In the genomic region with DNA sequence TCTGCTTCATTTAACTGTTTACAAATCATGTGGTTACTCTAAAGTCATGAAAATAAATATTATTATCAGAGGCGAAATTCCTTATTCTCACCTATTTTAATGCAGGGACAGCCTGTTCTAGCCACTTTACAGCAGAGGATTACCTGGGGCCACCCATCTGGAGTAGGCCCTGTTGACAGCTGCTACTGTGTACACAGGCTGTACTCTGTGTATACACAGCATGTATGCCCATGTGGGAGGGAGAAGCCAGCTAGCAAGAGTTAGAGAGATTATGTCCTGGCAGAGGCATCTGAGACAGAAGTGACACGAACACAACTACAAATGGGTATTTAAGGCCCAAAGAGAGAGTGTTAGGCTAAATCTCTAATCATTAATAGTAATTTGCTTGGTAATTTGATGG, we compare ENCODE assay signal across 14 cellular contexts.
DNase-seq lines count a peak whose midpoint lies in the region; ATAC-seq and TF ChIP-seq lines count a peak whose summit lies in the region.
"Had no signal": no experiment of that assay in that cellular context is flagged by ENCODE, and none has a peak within 500 bp of the region (broad histone marks: within the 10 kb centered on the region; RNA-seq: fewer than 3 reads in every experiment).

No MANE protein-coding gene starts in this region.

- no peaks in the 10 kb centered on the region for H3K27me3 Mint-ChIP-seq in activated CD4-positive, alpha-beta T cell treated with anti-CD3 and anti-CD28 coated beads, Interleukin-2, amount 10 ng/mL, durations not matched to agents 24 days and 14 days
- H3K27me3 Mint-ChIP-seq in activated CD4-positive, alpha-beta T cell treated with anti-CD3 and anti-CD28 coated beads for 36 hours = no peaks in the 10 kb centered on the region
- H3K27me3 Mint-ChIP-seq in naive thymus-derived CD4-positive, alpha-beta T cell = no peaks in the 10 kb centered on the region

- H3K4me1 ChIP-seq in naive thymus-derived CD4-positive, alpha-beta T cell (ENCODE audit: control insufficient read depth in 2 of 2, insufficient read depth in 2 of 2, low read length in 2 of 2) = peaks cover 13 to 40% of the 10 kb centered on the region in 2 donors
- peaks cover 9 to 13% of the 10 kb centered on the region in 2 donors for H3K4me1 ChIP-seq in adrenal gland (replicated peaks in 1 of 2)
- H3K4me1 ChIP-seq: tibial artery had no signal

- H3K9me3 Mint-ChIP-seq in activated CD4-positive, alpha-beta T cell treated with anti-CD3 and anti-CD28 coated beads, Interleukin-2, amount 10 ng/mL, durations not matched to agents 24 days and 14 days = peaks cover 3% of the 10 kb centered on the region
- H3K9me3 Mint-ChIP-seq in activated CD4-positive, alpha-beta T cell treated with anti-CD3 and anti-CD28 coated beads for 36 hours (ENCODE audit: low read depth) = no peaks in the 10 kb centered on the region
- H3K9me3 Mint-ChIP-seq in naive thymus-derived CD4-positive, alpha-beta T cell = no peaks in the 10 kb centered on the region

- H3K9me3 ChIP-seq in naive thymus-derived CD4-positive, alpha-beta T cell (ENCODE audit: control insufficient read depth in 2 of 3, low read length in 3 of 3) = no peaks in the 10 kb centered on the region
- H3K9me3 ChIP-seq in adrenal gland (replicated peaks in 1 of 3) = no peaks in the 10 kb centered on the region
- H3K9me3 ChIP-seq: heart right ventricle, Peyer's patch, tibial artery had no signal

- peaks cover 56% of the 10 kb centered on the region for H3K4me1 Mint-ChIP-seq in activated CD4-positive, alpha-beta T cell treated with anti-CD3 and anti-CD28 coated beads, Interleukin-2, amount 10 ng/mL, durations not matched to agents 24 days and 14 days
- H3K4me1 Mint-ChIP-seq in activated CD4-positive, alpha-beta T cell treated with anti-CD3 and anti-CD28 coated beads for 36 hours = peaks cover 46% of the 10 kb centered on the region
- H3K4me1 Mint-ChIP-seq in naive thymus-derived CD4-positive, alpha-beta T cell = peaks cover 21 to 64% (median 47%) of the 10 kb centered on the region in 7 donors

- TF ChIP-seq CTCF in VCaP (conservative IDR thresholded peaks at IDR 0.05) (no peak), adrenal gland (IDR thresholded peaks at IDR 0.05) (no peak)

- no peak overlapping the region for H3K4me3 ChIP-seq in naive thymus-derived CD4-positive, alpha-beta T cell (ENCODE audit: low read length)
- H3K4me3 ChIP-seq in adrenal gland = no peak overlapping the region
- H3K4me3 ChIP-seq: heart right ventricle, lung, Peyer's patch, tibial artery had no signal

- CTCF ChIA-PET in activated CD4-positive, alpha-beta T cell treated with anti-CD3 and anti-CD28 coated beads for 36 hours (lab: Charles Lee) = interaction anchor here (0.7 to 7.3 kb wide), 5 partner anchors 10 to 54 kb away, joined by 3 to 43 read pairs (median 13); no protein-coding TSS in a partner anchor
- CTCF ChIA-PET in naive thymus-derived CD4-positive, alpha-beta T cell (lab: Charles Lee) = interaction anchor here (1.1 kb wide), 1 partner anchor 44 kb away, joined by 3 read pairs; no protein-coding TSS in a partner anchor

- no peak for ATAC-seq in activated CD4-positive, alpha-beta T cell treated with anti-CD3 and anti-CD28 coated beads for 36 hours
- no peak for ATAC-seq in naive thymus-derived CD4-positive, alpha-beta T cell
- no peak for ATAC-seq in GM18870 (IDR thresholded peaks at IDR 0.05; ENCODE audit: unreplicated experiment)

- H3K27ac ChIP-seq in VCaP (peak overlapping the region; percentile 36), adrenal gland (no peak overlapping the region)
- H3K27ac ChIP-seq in naive thymus-derived CD4-positive, alpha-beta T cell (ENCODE audit: low read depth, low read length) = no peak overlapping the region
- H3K27ac ChIP-seq: heart right ventricle, Peyer's patch, tibial artery had no signal

- peaks cover 10 to 26% (median 19%) of the 10 kb centered on the region in 3 experiments for H3K36me3 ChIP-seq in naive thymus-derived CD4-positive, alpha-beta T cell (ENCODE audit: control insufficient read depth in 2 of 3, insufficient read depth in 3 of 3, low read length in 3 of 3)
- no peaks in the 10 kb centered on the region for H3K36me3 ChIP-seq in adrenal gland (replicated peaks in 1 of 2)
- H3K36me3 ChIP-seq: tibial artery had no signal

- H3K4me3 Mint-ChIP-seq in activated CD4-positive, alpha-beta T cell treated with anti-CD3 and anti-CD28 coated beads, Interleukin-2, amount 10 ng/mL, durations not matched to agents 24 days and 14 days = no peak overlapping the region
- H3K4me3 Mint-ChIP-seq in activated CD4-positive, alpha-beta T cell treated with anti-CD3 and anti-CD28 coated beads for 36 hours = no peak overlapping the region
- H3K4me3 Mint-ChIP-seq in naive thymus-derived CD4-positive, alpha-beta T cell = no peak overlapping the region

- no peak for DNase-seq in activated CD4-positive, alpha-beta T cell treated with anti-CD3 and anti-CD28 coated beads, Interleukin-2, amount 10 ng/mL, durations not matched to agents 24 days and 14 days
- no peak for DNase-seq in activated CD4-positive, alpha-beta T cell treated with anti-CD3 and anti-CD28 coated beads for 36 hours
- DNase-seq in NCI-H1930 (lab: John Stamatoyannopoulos, UW) (peak; percentile 45 to 73), NCI-H1105 (lab: John Stamatoyannopoulos, UW) (no peak), adrenal gland (no peak)
- no peak for DNase-seq in naive thymus-derived CD4-positive, alpha-beta T cell
- DNase-seq: activated naive CD4-positive, alpha-beta T cell treated with anti-CD3 and anti-CD28 coated beads, Interleukin-2, amount 50 U/mL, for 16 hours; heart right ventricle; Peyer's patch; T-helper 9 cell; tibial artery had no signal

- WGBS in adrenal gland, 4 donors = 89 to 97% (median 94%) methylated on average over 2 of the region's 2 CpGs

- intact Hi-C loops in activated CD4-positive, alpha-beta T cell treated with anti-CD3 and anti-CD28 coated beads, Interleukin-2, amount 10 ng/mL, durations not matched to agents 24 days and 14 days (cut with micrococcal nuclease) = no loop called here
- intact Hi-C loops in activated CD4-positive, alpha-beta T cell treated with anti-CD3 and anti-CD28 coated beads for 36 hours (cut with DNase I, micrococcal nuclease) = no loop called here
- intact Hi-C loops in naive thymus-derived CD4-positive, alpha-beta T cell (cut with micrococcal nuclease) = no loop called here
- intact Hi-C loops in adrenal gland (cut with DNase I) = no loop called here

- POLR2A ChIA-PET in activated CD4-positive, alpha-beta T cell treated with anti-CD3 and anti-CD28 coated beads for 36 hours (lab: Charles Lee) = no interaction called here
- POLR2A ChIA-PET in naive thymus-derived CD4-positive, alpha-beta T cell (lab: Charles Lee) = interaction anchor here (0.6 kb wide), 1 partner anchor 40 kb away, joined by 3 read pairs; no protein-coding TSS in a partner anchor

- H3K36me3 Mint-ChIP-seq in activated CD4-positive, alpha-beta T cell treated with anti-CD3 and anti-CD28 coated beads, Interleukin-2, amount 10 ng/mL, durations not matched to agents 24 days and 14 days (ENCODE audit: low read depth) = peaks cover 68% of the 10 kb centered on the region
- peaks cover 32% of the 10 kb centered on the region for H3K36me3 Mint-ChIP-seq in activated CD4-positive, alpha-beta T cell treated with anti-CD3 and anti-CD28 coated beads for 36 hours (ENCODE audit: low read depth)
- peaks cover 8 to 52% (median 27%) of the 10 kb centered on the region in 5 donors for H3K36me3 Mint-ChIP-seq in naive thymus-derived CD4-positive, alpha-beta T cell

- H3K27ac Mint-ChIP-seq in activated CD4-positive, alpha-beta T cell treated with anti-CD3 and anti-CD28 coated beads, Interleukin-2, amount 10 ng/mL, durations not matched to agents 24 days and 14 days = peak overlapping the region; percentile 78
- H3K27ac Mint-ChIP-seq in activated CD4-positive, alpha-beta T cell treated with anti-CD3 and anti-CD28 coated beads for 36 hours = no peak overlapping the region
- peak overlapping the region in 8 of 9 donors; percentile 28 to 88 (median 62) for H3K27ac Mint-ChIP-seq in naive thymus-derived CD4-positive, alpha-beta T cell

- no peak for TF ChIP-seq POLR2A in adrenal gland (IDR thresholded peaks at IDR 0.05)

- no peaks in the 10 kb centered on the region for H3K27me3 ChIP-seq in naive thymus-derived CD4-positive, alpha-beta T cell (ENCODE audit: control insufficient read depth in 2 of 2, insufficient read depth in 2 of 2, low read length in 2 of 2)
- no peaks in the 10 kb centered on the region for H3K27me3 ChIP-seq in adrenal gland
- H3K27me3 ChIP-seq: heart right ventricle, Peyer's patch had no signal

Comparison
In these comparisons a context has a peak if more than half of its experiments do, and no peak if none do; other contexts are left out.
1. DNase-seq: peak in NCI-H1930 (2 of 2); none in activated CD4-positive, alpha-beta T cell treated with anti-CD3 and anti-CD28 coated beads, Interleukin-2, amount 10 ng/mL, durations not matched to agents 24 days and 14 days (single experiment), activated CD4-positive, alpha-beta T cell treated with anti-CD3 and anti-CD28 coated beads for 36 hours (single experiment), naive thymus-derived CD4-positive, alpha-beta T cell (0 of 9), NCI-H1105 (single experiment) and adrenal gland (0 of 7).